8 cellular contexts compared by ENCODE assay signal in the genomic region with DNA sequence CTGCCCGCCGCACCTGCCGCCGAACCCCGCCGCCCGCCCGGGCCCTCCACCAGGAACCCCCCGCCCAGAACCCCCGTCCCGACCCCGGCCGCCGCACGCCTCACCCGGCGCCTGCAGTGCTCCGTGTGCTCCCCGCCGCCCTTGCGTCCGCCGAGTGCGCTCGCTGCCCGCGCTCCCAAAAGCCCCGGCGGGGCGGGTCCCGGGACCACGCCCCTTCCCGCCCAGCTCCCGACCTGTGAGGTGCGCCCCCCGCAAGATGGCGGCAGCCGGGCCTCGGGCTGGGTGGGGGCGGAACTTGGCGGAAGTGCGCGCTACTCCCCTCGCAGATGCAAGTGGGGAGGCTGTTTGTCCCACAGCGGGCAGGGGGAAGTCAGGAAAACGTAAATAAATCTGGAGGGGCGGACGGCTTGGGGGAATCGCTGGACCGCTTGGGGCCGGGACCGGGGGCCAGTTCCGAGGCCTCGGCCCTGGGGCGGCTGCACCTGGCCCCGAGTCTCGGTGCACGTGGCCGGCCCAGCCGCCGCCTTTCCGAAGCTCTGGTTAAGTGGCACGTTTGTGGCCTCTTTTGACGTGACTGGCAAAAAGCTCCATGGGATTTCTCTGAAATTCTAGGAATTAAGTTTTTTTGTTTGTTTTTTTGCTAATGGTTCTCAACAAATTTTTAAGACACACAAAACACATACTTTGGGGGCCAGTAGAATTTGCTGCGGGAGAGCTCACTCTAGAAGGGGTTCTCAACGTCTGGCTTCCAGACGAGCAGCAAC. TPM values are rescaled to one million over a fixed set of nuclear protein-coding genes. Genes with fewer than 3 reads are reported as not detected.
DNase-seq lines count a peak whose midpoint lies in the region; ATAC-seq and TF ChIP-seq lines count a peak whose summit lies in the region.

A gene (minus strand): TSS at position 156 of the 764 bp plus-strand sequence. CDS start 1,275 bp downstream, outside the sequence.

- H3K4me1 Mint-ChIP-seq in activated naive CD4-positive, alpha-beta T cell treated with anti-CD3 and anti-CD28 coated beads, Interleukin-2, amount 10 ng/mL, durations not matched to agents 7 days and 5 days, result peaks cover 38% of the 10 kb centered on the region
- H3K4me1 Mint-ChIP-seq in glutamatergic neuron (ENCODE audit: low read depth, unreplicated experiment), result peaks cover 21% of the 10 kb centered on the region

- peak within 1 kb of the TSS; percentile 98 for H3K27ac Mint-ChIP-seq in activated naive CD4-positive, alpha-beta T cell treated with anti-CD3 and anti-CD28 coated beads, Interleukin-2, amount 10 ng/mL, durations not matched to agents 7 days and 5 days
- peak within 1 kb of the TSS; percentile 43 for H3K27ac Mint-ChIP-seq in glutamatergic neuron (ENCODE audit: unreplicated experiment)

- H3K9me3 ChIP-seq in DND-41 (ENCODE audit: insufficient read depth, low read length, severe bottlenecking), result no peaks in the 10 kb centered on the region
- H3K9me3 ChIP-seq in KOPT-K1 (ENCODE audit: insufficient read depth, low read length, poor library complexity, severe bottlenecking), result no peaks in the 10 kb centered on the region
- no peaks in the 10 kb centered on the region for H3K9me3 ChIP-seq in SK-N-SH
- H3K9me3 ChIP-seq in parathyroid adenoma (ENCODE audit: control insufficient read depth, low read length), result no peaks in the 10 kb centered on the region
- H3K9me3 ChIP-seq in transverse colon, result no peaks in the 10 kb centered on the region

- peak; percentile 13 for TF ChIP-seq CTCF in DND-41 (IDR thresholded peaks at IDR 0.05; ENCODE audit: borderline replicate concordance, extremely low read depth, low read length, poor library complexity, severe bottlenecking)
- peak; percentile 19; the same call in 1 of the 2 replicates for TF ChIP-seq CTCF in SK-N-SH (IDR thresholded peaks at IDR 0.05)
- no peak for TF ChIP-seq CTCF in glutamatergic neuron (IDR thresholded peaks at IDR 0.05; ENCODE audit: partially characterized antibody, unreplicated experiment)
- TF ChIP-seq CTCF in parathyroid adenoma (IDR thresholded peaks at IDR 0.05), result peak; percentile 38
- TF ChIP-seq CTCF in transverse colon (IDR thresholded peaks at IDR 0.05), result peak in 3 of 5 experiments; percentile 9 to 30 (median 10)

- peaks cover 42% of the 10 kb centered on the region for H3K79me2 ChIP-seq in DND-41 (ENCODE audit: insufficient read depth, low read length)
- H3K79me2 ChIP-seq in SK-N-SH (ENCODE audit: insufficient read depth), result peaks cover 36% of the 10 kb centered on the region
- peaks cover 35% of the 10 kb centered on the region for H3K79me2 ChIP-seq in parathyroid adenoma

- no peaks in the 10 kb centered on the region for H3K27me3 ChIP-seq in DND-41 (ENCODE audit: insufficient read depth, low read length, poor library complexity)
- H3K27me3 ChIP-seq in SK-N-SH (ENCODE audit: insufficient read depth), result no peaks in the 10 kb centered on the region
- no peaks in the 10 kb centered on the region for H3K27me3 ChIP-seq in parathyroid adenoma (ENCODE audit: control insufficient read depth, insufficient read depth, low read length)
- no peaks in the 10 kb centered on the region for H3K27me3 ChIP-seq in transverse colon

- ATAC-seq in DND-41 (ENCODE audit: insufficient read depth, low read depth) (peak; percentile 73), GM21717 (IDR thresholded peaks at IDR 0.05; ENCODE audit: unreplicated experiment) (peak; percentile 45)

- H3F3A ChIP-seq in SK-N-SH (replicated peaks; ENCODE audit: insufficient read depth), result no peaks in the 10 kb centered on the region

- peak within 1 kb of the TSS; percentile 74 for H2AFZ ChIP-seq in DND-41 (ENCODE audit: low read depth, low read length)
- H2AFZ ChIP-seq in SK-N-SH (ENCODE audit: low read depth), result peak within 1 kb of the TSS; percentile 94
- H2AFZ ChIP-seq in parathyroid adenoma, result peak within 1 kb of the TSS; percentile 99

- CTCF ChIA-PET in SK-N-SH (lab: Yijun Ruan, JAX), result interaction anchor here (0.6 to 1.2 kb wide), 4 partner anchors 10 to 161 kb away, joined by 3 to 4 read pairs (median 4); no protein-coding TSS in a partner anchor
- CTCF ChIA-PET in activated naive CD4-positive, alpha-beta T cell treated with anti-CD3 and anti-CD28 coated beads, Interleukin-2, amount 10 ng/mL, durations not matched to agents 7 days and 5 days (lab: Charles Lee), result interaction anchor here (1.0 kb wide), 1 partner anchor 50 kb away, joined by 3 read pairs; no protein-coding TSS in a partner anchor

- H4K20me1 ChIP-seq in DND-41 (ENCODE audit: insufficient read depth, low read length) (peaks cover 34% of the 10 kb centered on the region), SK-N-SH (ENCODE audit: insufficient read depth) (peaks cover 27% of the 10 kb centered on the region; the same call in 1 of the 2 replicates)

- peak within 1 kb of the TSS; percentile 99 for H3K4me3 Mint-ChIP-seq in activated naive CD4-positive, alpha-beta T cell treated with anti-CD3 and anti-CD28 coated beads, Interleukin-2, amount 10 ng/mL, durations not matched to agents 7 days and 5 days
- peak within 1 kb of the TSS; percentile 81 for H3K4me3 Mint-ChIP-seq in glutamatergic neuron (ENCODE audit: unreplicated experiment)

- in situ Hi-C loops in transverse colon (cut with MboI; ENCODE audit: low pct_ligation_motif_present in 1 of 4, low pct_unique_long_range_greater_than_20kb in 1 of 4, low sequenced_read_pairs in 3 of 4), result loop anchor here in 1 of 4 donors (10.0 kb wide), 1 partner anchor 45 kb away; no protein-coding TSS in a partner anchor

- H3K27me3 Mint-ChIP-seq in activated naive CD4-positive, alpha-beta T cell treated with anti-CD3 and anti-CD28 coated beads, Interleukin-2, amount 10 ng/mL, durations not matched to agents 7 days and 5 days, result peaks cover 4% of the 10 kb centered on the region
- H3K27me3 Mint-ChIP-seq in glutamatergic neuron (ENCODE audit: unreplicated experiment), result peaks cover 5% of the 10 kb centered on the region

- H3K4me1 ChIP-seq in DND-41 (ENCODE audit: insufficient read depth, low read length) (peaks cover 42% of the 10 kb centered on the region), SK-N-SH (ENCODE audit: control insufficient read depth in 1 of 2, insufficient read depth in 2 of 2, low read depth in 1 of 2, low read length in 1 of 2) (peaks cover 13 to 23% of the 10 kb centered on the region in 2 experiments; a peak in 2 of 4 replicates), parathyroid adenoma (peaks cover 24% of the 10 kb centered on the region), transverse colon (peaks cover 12 to 37% (median 24%) of the 10 kb centered on the region in 4 donors)

- intact Hi-C loops in transverse colon (cut with DNase I; ENCODE audit: low total_unique reads), result loop anchor here (5.0 kb wide), 1 partner anchor 53 kb away; no protein-coding TSS in a partner anchor

- peak within 1 kb of the TSS; percentile 86 for H3K27ac ChIP-seq in DND-41 (ENCODE audit: low read length)
- peak within 1 kb of the TSS; percentile 91 for H3K27ac ChIP-seq in KOPT-K1 (ENCODE audit: low read depth, low read length, poor library complexity, severe bottlenecking)
- peak within 1 kb of the TSS; percentile 78 to 83 for H3K27ac ChIP-seq in SK-N-SH (ENCODE audit: low read depth in 2 of 2, low read length in 1 of 2)
- peak within 1 kb of the TSS; percentile 95 for H3K27ac ChIP-seq in parathyroid adenoma
- peak within 1 kb of the TSS; percentile 96 to 100 (median 99) for H3K27ac ChIP-seq in transverse colon

- peak; percentile 81 for TF ChIP-seq POLR2A in transverse colon (IDR thresholded peaks at IDR 0.05)

- H3K36me3 ChIP-seq in DND-41 (ENCODE audit: insufficient read depth, low read length) (peaks cover 30% of the 10 kb centered on the region), KOPT-K1 (ENCODE audit: insufficient read depth, low read length) (peaks cover 35% of the 10 kb centered on the region), SK-N-SH (replicated peaks in 1 of 2; ENCODE audit: control insufficient read depth in 1 of 2, insufficient read depth in 2 of 2, low read length in 1 of 2) (no peaks in the 10 kb centered on the region), parathyroid adenoma (ENCODE audit: control insufficient read depth, insufficient read depth, low read length) (peaks cover 3% of the 10 kb centered on the region), transverse colon (no peaks in the 10 kb centered on the region)

- H3K4me3 ChIP-seq in DND-41 (ENCODE audit: low read depth in 1 of 2, low read length in 2 of 2) (peak within 1 kb of the TSS; percentile 78 to 94; a peak in 3 of 4 replicates), SK-N-SH (ENCODE audit: low read depth in 2 of 2, low read length in 1 of 2) (peak within 1 kb of the TSS; percentile 76 to 79), parathyroid adenoma (ENCODE audit: low read depth, low read length) (peak within 1 kb of the TSS; percentile 95), transverse colon (peak within 1 kb of the TSS; percentile 80 to 99 (median 94))

- TF ChIP-seq EP300 in SK-N-SH (IDR thresholded peaks at IDR 0.05; ENCODE audit: borderline replicate concordance in 1 of 2, low read depth in 1 of 2, low read length in 1 of 2) (no peak), transverse colon (IDR thresholded peaks at IDR 0.05; ENCODE audit: low read depth) (no peak)

- 45% methylated on average over 30 of the region's 67 CpGs for WGBS in SK-N-SH (ENCODE audit: low lambda C conversion rate)
- WGBS in transverse colon (ENCODE audit: low coverage in 1 of 2), 2 donors, result 18 to 41% methylated on average over 11 to 41 of the region's 67 CpGs

- no peaks in the 10 kb centered on the region for H3K9me3 Mint-ChIP-seq in activated naive CD4-positive, alpha-beta T cell treated with anti-CD3 and anti-CD28 coated beads, Interleukin-2, amount 10 ng/mL, durations not matched to agents 7 days and 5 days
- peaks cover 13% of the 10 kb centered on the region for H3K9me3 Mint-ChIP-seq in glutamatergic neuron (ENCODE audit: unreplicated experiment)

- no peaks in the 10 kb centered on the region for H3K9me2 ChIP-seq in SK-N-SH

- H3K4me2 ChIP-seq in DND-41 (ENCODE audit: insufficient read depth, low read length) (peak within 1 kb of the TSS; percentile 97), SK-N-SH (peak within 1 kb of the TSS; percentile 68; the same call in 1 of the 2 replicates), parathyroid adenoma (ENCODE audit: low read length) (peak within 1 kb of the TSS; percentile 69)

- TF ChIP-seq RAD21 in SK-N-SH (IDR thresholded peaks at IDR 0.05; ENCODE audit: low read length), result no peak

- POLR2A ChIA-PET in SK-N-SH (lab: Yijun Ruan, JAX), result interaction anchor here (0.6 to 1.3 kb wide), 7 partner anchors 12 to 67 kb away, joined by 3 to 5 read pairs (median 3); no protein-coding TSS in a partner anchor

- H3K9ac ChIP-seq in DND-41 (ENCODE audit: low read depth, low read length), result peak within 1 kb of the TSS; percentile 86
- peak within 1 kb of the TSS; percentile 84 for H3K9ac ChIP-seq in SK-N-SH
- peak within 1 kb of the TSS; percentile 99 for H3K9ac ChIP-seq in parathyroid adenoma

- peaks cover 34% of the 10 kb centered on the region for H3K36me3 Mint-ChIP-seq in activated naive CD4-positive, alpha-beta T cell treated with anti-CD3 and anti-CD28 coated beads, Interleukin-2, amount 10 ng/mL, durations not matched to agents 7 days and 5 days
- peaks cover 10% of the 10 kb centered on the region for H3K36me3 Mint-ChIP-seq in glutamatergic neuron (ENCODE audit: unreplicated experiment)

- DNase-seq in DND-41 (peak; percentile 90), SK-N-SH (peak; percentile 96), glutamatergic neuron (peak; percentile 74), transverse colon (peak; percentile 90)
- peak; percentile 85 for DNase-seq in activated naive CD4-positive, alpha-beta T cell treated with anti-CD3 and anti-CD28 coated beads, Interleukin-2, amount 10 ng/mL, durations not matched to agents 7 days and 5 days

RNA-seq across cellular contexts. Expression of the gene that starts here (rescaled TPM):
- polyA plus RNA-seq in SK-N-SH (2012; rRNA removed), result 84.3 and 92.0 TPM in 2 replicates
- 62.4 and 69.7 TPM in 2 replicates for polyA plus RNA-seq in SK-N-SH (2012; cell fraction: cytosol; rRNA removed)
- 75.6 and 84.7 TPM in 2 replicates for polyA plus RNA-seq in SK-N-SH (2012; cell fraction: nucleus; rRNA removed)
- total RNA-seq in glutamatergic neuron (ENCODE audit: unreplicated experiment) (272 TPM), transverse colon (100 to 1,000 TPM; 149 to 430 (median 319) TPM)

Comparison
In these comparisons a context has a peak if more than half of its experiments do, and no peak if none do; other contexts are left out.
1. Peak in every context shown above with its lines: DNase-seq, ATAC-seq, H3K4me3 ChIP-seq and H3K27ac ChIP-seq.